Comparison of ENCODE assay signal across 26 cellular contexts in the genomic region with DNA sequence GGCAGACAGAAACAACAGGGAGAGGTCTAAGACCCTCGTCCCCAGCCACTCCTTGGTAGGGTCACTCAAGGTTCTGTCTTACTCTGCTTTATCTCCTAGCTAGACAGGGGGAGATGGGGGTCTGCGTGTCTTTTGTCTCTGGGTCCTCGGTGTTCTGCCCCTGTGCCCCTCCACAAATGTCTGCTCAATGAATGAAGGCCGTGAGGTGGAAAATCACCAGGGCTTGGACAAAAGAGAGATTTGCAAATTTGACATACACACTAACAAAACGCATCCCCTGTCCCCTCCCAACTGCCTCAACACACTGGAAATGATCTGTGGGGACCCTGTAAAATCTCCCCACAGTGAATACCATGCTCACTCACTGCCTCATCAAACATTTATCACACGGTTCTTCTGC. TPM values are rescaled to one million over a fixed set of nuclear protein-coding genes. Genes with fewer than 3 reads are reported as not detected.
DNase-seq lines count a peak whose midpoint lies in the region; ATAC-seq and TF ChIP-seq lines count a peak whose summit lies in the region.
"Had no signal": no experiment of that assay in that cellular context is flagged by ENCODE, and none has a peak within 500 bp of the region (broad histone marks: within the 10 kb centered on the region; RNA-seq: fewer than 3 reads in every experiment).

No MANE protein-coding gene starts in this region.

- peak overlapping the region; percentile 59 for H3K4me3 Mint-ChIP-seq in GM23338
- H3K4me3 Mint-ChIP-seq in WTC11: peak overlapping the region; percentile 64
- H3K4me3 Mint-ChIP-seq in glutamatergic neuron (ENCODE audit: unreplicated experiment): peak overlapping the region; percentile 7
- H3K4me3 Mint-ChIP-seq in neural progenitor cell: peak overlapping the region; percentile 80
- H3K4me3 Mint-ChIP-seq in MCF 10A (ENCODE audit: unreplicated experiment): no peak overlapping the region
- no peak overlapping the region for H3K4me3 Mint-ChIP-seq in activated CD4-positive, alpha-beta T cell treated with anti-CD3 and anti-CD28 coated beads, Interleukin-2, amount 10 ng/mL, durations not matched to agents 24 days and 14 days
- H3K4me3 Mint-ChIP-seq: activated naive CD8-positive, alpha-beta T cell treated with anti-CD3 and anti-CD28 coated beads, Interleukin-2, amount 50 U/mL, for 24 hours; CD4-positive, alpha-beta T cell; central memory CD8-positive, alpha-beta T cell; IgD-negative memory B cell had no signal

- H3K4me1 ChIP-seq in GM23338 (ENCODE audit: insufficient read depth): peaks cover 48% of the 10 kb centered on the region
- H3K4me1 ChIP-seq in neural progenitor cell: peaks cover 43% of the 10 kb centered on the region
- H3K4me1 ChIP-seq: lower lobe of right lung, prostate gland, testis, uterus had no signal

- peaks cover 6% of the 10 kb centered on the region for H3K9me3 Mint-ChIP-seq in GM23338
- H3K9me3 Mint-ChIP-seq in WTC11: peaks cover 8% of the 10 kb centered on the region
- H3K9me3 Mint-ChIP-seq in glutamatergic neuron (ENCODE audit: unreplicated experiment): no peaks in the 10 kb centered on the region
- peaks cover under 1% of the 10 kb centered on the region for H3K9me3 Mint-ChIP-seq in neural progenitor cell
- peaks cover 3% of the 10 kb centered on the region for H3K9me3 Mint-ChIP-seq in MCF 10A (ENCODE audit: unreplicated experiment)
- H3K9me3 Mint-ChIP-seq in activated CD4-positive, alpha-beta T cell treated with anti-CD3 and anti-CD28 coated beads, Interleukin-2, amount 10 ng/mL, durations not matched to agents 24 days and 14 days: peaks cover 1% of the 10 kb centered on the region
- H3K9me3 Mint-ChIP-seq: CD4-positive, alpha-beta T cell had no signal

- H2AFZ ChIP-seq in GM23338 (0 out of 2 replicates have a peak overlapping the region, but pooled peaks have one; percentile 18), neural progenitor cell (replicated peaks) (peak overlapping the region; percentile 65)

- CTCF ChIA-PET in WTC11 (lab: Charles Lee) (interaction anchor here (0.6 to 2.7 kb wide), 6 partner anchors 14 to 146 kb away, joined by 3 to 9 read pairs (median 4); partner anchors contain the start of gene VAPB), MCF 10A (lab: Yijun Ruan, JAX) (no interaction called here)

- H3K4me2 ChIP-seq in GM23338: peak overlapping the region; percentile 71
- peak overlapping the region; percentile 92 for H3K4me2 ChIP-seq in neural progenitor cell

- H3F3A ChIP-seq in GM23338 (replicated peaks; ENCODE audit: low read depth) (no peaks in the 10 kb centered on the region; the same call in 1 of the 2 replicates), neural progenitor cell (ENCODE audit: low read depth) (peaks cover 40% of the 10 kb centered on the region)

- peak; percentile 5; the same call in 2 of the 3 replicates for ATAC-seq in GM23338
- peak; percentile 6; the same call in 1 of the 2 replicates for ATAC-seq in WTC11
- no peak for ATAC-seq in GM21367 (IDR thresholded peaks at IDR 0.05; ENCODE audit: unreplicated experiment)
- ATAC-seq: activated naive CD8-positive, alpha-beta T cell treated with anti-CD3 and anti-CD28 coated beads, Interleukin-2, amount 50 U/mL, for 24 hours; lower lobe of right lung; mucosa of descending colon; stimulated activated naive CD8-positive, alpha-beta T cell treated with anti-CD3 and anti-CD28 coated beads, Interleukin-15, Interleukin-2, amounts not matched to agents 100 U/mL and 50 U/mL, for 24 hours had no signal

- no TSS peak for BruUV-seq in MCF 10A (replicated peaks; lab: Mats Ljungman, UMichigan)

- H3K27ac ChIP-seq in GM23338 (ENCODE audit: low read depth) (peak overlapping the region; percentile 40), neural progenitor cell (peak overlapping the region; percentile 69)
- H3K27ac ChIP-seq: lower lobe of right lung, prostate gland, testis, uterus had no signal

- peak overlapping the region; percentile 87 for H3K27ac Mint-ChIP-seq in GM23338
- peak overlapping the region; percentile 97 for H3K27ac Mint-ChIP-seq in WTC11
- peak overlapping the region; percentile 44 for H3K27ac Mint-ChIP-seq in glutamatergic neuron (ENCODE audit: unreplicated experiment)
- peak overlapping the region; percentile 90 for H3K27ac Mint-ChIP-seq in neural progenitor cell
- H3K27ac Mint-ChIP-seq in MCF 10A (ENCODE audit: low read depth, unreplicated experiment): no peak overlapping the region
- no peak overlapping the region for H3K27ac Mint-ChIP-seq in activated CD4-positive, alpha-beta T cell treated with anti-CD3 and anti-CD28 coated beads, Interleukin-2, amount 10 ng/mL, durations not matched to agents 24 days and 14 days
- H3K27ac Mint-ChIP-seq: activated naive CD8-positive, alpha-beta T cell treated with anti-CD3 and anti-CD28 coated beads, Interleukin-2, amount 50 U/mL, for 24 hours; CD4-positive, alpha-beta T cell had no signal

- H4K20me1 ChIP-seq in GM23338 (replicated peaks; ENCODE audit: insufficient read depth) (no peaks in the 10 kb centered on the region), neural progenitor cell (ENCODE audit: low read depth) (no peaks in the 10 kb centered on the region)

- H3K9ac ChIP-seq in neural progenitor cell: no peak overlapping the region

- H3K4me1 Mint-ChIP-seq in GM23338: peaks cover 49% of the 10 kb centered on the region
- peaks cover 66% of the 10 kb centered on the region for H3K4me1 Mint-ChIP-seq in WTC11
- H3K4me1 Mint-ChIP-seq in glutamatergic neuron (ENCODE audit: low read depth, unreplicated experiment): peaks cover 16% of the 10 kb centered on the region
- H3K4me1 Mint-ChIP-seq in neural progenitor cell: peaks cover 40% of the 10 kb centered on the region
- H3K4me1 Mint-ChIP-seq in MCF 10A (ENCODE audit: insufficient read depth, unreplicated experiment): peaks cover 6% of the 10 kb centered on the region
- peaks cover 3% of the 10 kb centered on the region for H3K4me1 Mint-ChIP-seq in activated CD4-positive, alpha-beta T cell treated with anti-CD3 and anti-CD28 coated beads, Interleukin-2, amount 10 ng/mL, durations not matched to agents 24 days and 14 days
- H3K4me1 Mint-ChIP-seq: activated naive CD8-positive, alpha-beta T cell treated with anti-CD3 and anti-CD28 coated beads, Interleukin-2, amount 50 U/mL, for 24 hours; central memory CD8-positive, alpha-beta T cell; IgD-negative memory B cell had no signal

- H3K36me3 ChIP-seq in GM23338 (ENCODE audit: insufficient read depth) (no peaks in the 10 kb centered on the region), neural progenitor cell (no peaks in the 10 kb centered on the region)
- H3K36me3 ChIP-seq: lower lobe of right lung, prostate gland, uterus had no signal

- H3K36me3 Mint-ChIP-seq in GM23338 (ENCODE audit: low read depth) (peaks cover 1% of the 10 kb centered on the region), WTC11 (peaks cover 4% of the 10 kb centered on the region), glutamatergic neuron (ENCODE audit: unreplicated experiment) (peaks cover 6% of the 10 kb centered on the region), neural progenitor cell (no peaks in the 10 kb centered on the region), MCF 10A (ENCODE audit: insufficient read depth, unreplicated experiment) (no peaks in the 10 kb centered on the region)
- no peaks in the 10 kb centered on the region for H3K36me3 Mint-ChIP-seq in activated CD4-positive, alpha-beta T cell treated with anti-CD3 and anti-CD28 coated beads, Interleukin-2, amount 10 ng/mL, durations not matched to agents 24 days and 14 days (ENCODE audit: low read depth)

- 0 out of 2 replicates have a peak, but pooled peaks cover 6% of the 10 kb centered on the region for H3K9me2 ChIP-seq in GM23338 (ENCODE audit: insufficient read depth)

- no peak for TF ChIP-seq CTCF in GM23338 (conservative IDR thresholded peaks at IDR 0.05; ENCODE audit: low read depth in 2 of 2)
- no peak for TF ChIP-seq CTCF in WTC11 (IDR thresholded peaks at IDR 0.05)
- TF ChIP-seq CTCF in glutamatergic neuron (IDR thresholded peaks at IDR 0.05; ENCODE audit: partially characterized antibody, unreplicated experiment): no peak
- TF ChIP-seq CTCF in neural progenitor cell (IDR thresholded peaks at IDR 0.05): no peak
- TF ChIP-seq CTCF in MCF 10A (IDR thresholded peaks at IDR 0.05; ENCODE audit: unreplicated experiment): no peak

- POLR2A ChIA-PET in WTC11 (lab: Charles Lee): interaction anchor here (0.6 to 1.2 kb wide), 5 partner anchors 13 to 264 kb away, joined by 3 to 4 read pairs (median 4); partner anchors contain the start of gene VAPB
- POLR2A ChIA-PET in MCF 10A (lab: Yijun Ruan, JAX): interaction anchor here (2.6 kb wide), 1 partner anchor 13 kb away, joined by 11 read pairs; the partner anchor contains the start of gene VAPB

- H3K9me3 ChIP-seq in neural progenitor cell (ENCODE audit: low read depth): no peaks in the 10 kb centered on the region
- H3K9me3 ChIP-seq: lower lobe of right lung, mucosa of descending colon, prostate gland, testis, uterus had no signal

- peak overlapping the region; percentile 44 for H3K4me3 ChIP-seq in GM23338
- H3K4me3 ChIP-seq in neural progenitor cell: peak overlapping the region; percentile 45
- H3K4me3 ChIP-seq: lower lobe of right lung, mucosa of descending colon, prostate gland, testis, uterus had no signal

- DNase-seq in GM23338 (ENCODE audit: low spot score) (no peak), WTC11 (ENCODE audit: low spot score) (no peak), glutamatergic neuron (no peak), neural progenitor cell (ENCODE audit: low spot score) (peak; percentile 64), MCF 10A (ENCODE audit: unreplicated experiment) (no peak), NK-92 (lab: John Stamatoyannopoulos, UW; ENCODE audit: unreplicated experiment) (no peak)
- DNase-seq in activated CD4-positive, alpha-beta T cell treated with anti-CD3 and anti-CD28 coated beads, Interleukin-2, amount 10 ng/mL, durations not matched to agents 24 days and 14 days: no peak
- DNase-seq: activated CD4-positive, alpha-beta T cell treated with anti-CD3 and anti-CD28 coated beads for 1 hour; activated gamma-delta T cell treated with Interleukin-2 at 50 U/mL for 16 hours; activated naive CD8-positive, alpha-beta T cell treated with anti-CD3 and anti-CD28 coated beads, Interleukin-2, amount 50 U/mL, for 24 hours; AML-193; CD4-positive, alpha-beta T cell; DMS 273 treated with DMSO at 0.1 percent for 48 hours; GOT3; lower lobe of right lung; mucosa of descending colon; NCI-H1105; NCI-H1930; NCI-H524 treated with DMSO at 0.1 percent for 48 hours; stimulated activated naive CD8-positive, alpha-beta T cell treated with anti-CD3 and anti-CD28 coated beads, Interleukin-15, Interleukin-2, amounts not matched to agents 100 U/mL and 50 U/mL, for 24 hours; testis; uterus had no signal

- intact Hi-C loops in MCF 10A (cut with micrococcal nuclease): no loop called here
- intact Hi-C loops in activated CD4-positive, alpha-beta T cell treated with anti-CD3 and anti-CD28 coated beads, Interleukin-2, amount 10 ng/mL, durations not matched to agents 24 days and 14 days (cut with micrococcal nuclease): no loop called here

- H3K27me3 Mint-ChIP-seq in GM23338 (ENCODE audit: insufficient read depth, low read depth, poor library complexity) (peaks cover 11% of the 10 kb centered on the region), WTC11 (ENCODE audit: low read depth) (peaks cover 2% of the 10 kb centered on the region; the same call in 1 of the 2 replicates), glutamatergic neuron (ENCODE audit: unreplicated experiment) (peaks cover 5% of the 10 kb centered on the region), neural progenitor cell (ENCODE audit: insufficient read depth, low read depth) (peaks cover 2% of the 10 kb centered on the region), MCF 10A (ENCODE audit: insufficient read depth, unreplicated experiment) (peaks cover 27% of the 10 kb centered on the region)
- peaks cover 24% of the 10 kb centered on the region for H3K27me3 Mint-ChIP-seq in activated CD4-positive, alpha-beta T cell treated with anti-CD3 and anti-CD28 coated beads, Interleukin-2, amount 10 ng/mL, durations not matched to agents 24 days and 14 days

- no peaks in the 10 kb centered on the region for H3K27me3 ChIP-seq in GM23338 (ENCODE audit: insufficient read depth)
- H3K27me3 ChIP-seq in neural progenitor cell: no peaks in the 10 kb centered on the region
- H3K27me3 ChIP-seq: testis had no signal

- H3K79me2 ChIP-seq in GM23338 (replicated peaks; ENCODE audit: insufficient read depth) (no peaks in the 10 kb centered on the region), neural progenitor cell (ENCODE audit: low read depth) (no peaks in the 10 kb centered on the region)

RNA-seq across cellular contexts. Expression of gene VAPB, which starts 13.2 kb away (rescaled TPM):
- 22.9 and 24.7 TPM in 2 replicates for total RNA-seq in GM23338 (2014; rRNA removed; shearing (Covaris generic))
- polyA plus RNA-seq in GM23338 (2016; fragmentation: Nextera tagmentation; extraction: Ambion mirVana): 17.4 and 18.8 TPM in 2 replicates
- total RNA-seq in WTC11 (2021) (46.6 to 55.8 TPM (median 54.8 TPM) in 3 replicates), glutamatergic neuron (ENCODE audit: unreplicated experiment) (60.5 TPM), neural progenitor cell (ENCODE audit: low replicate concordance) (26.0 and 31.9 TPM in 2 replicates), MCF 10A (2022) (60.4 and 61.2 TPM in 2 replicates)
- total RNA-seq in activated CD4-positive, alpha-beta T cell treated with anti-CD3 and anti-CD28 coated beads, Interleukin-2, amount 10 ng/mL, durations not matched to agents 24 days and 14 days: 35.0 and 36.5 TPM in 2 replicates

Comparison
In these comparisons a context has a peak if more than half of its experiments do, and no peak if none do; other contexts are left out.
1. H3K27ac Mint-ChIP-seq: peak in GM23338 (single experiment), WTC11 (single experiment), glutamatergic neuron (single experiment) and neural progenitor cell (single experiment); none in MCF 10A (single experiment) and activated CD4-positive, alpha-beta T cell treated with anti-CD3 and anti-CD28 coated beads, Interleukin-2, amount 10 ng/mL, durations not matched to agents 24 days and 14 days (single experiment).
2. H3K4me3 Mint-ChIP-seq: peak in GM23338 (single experiment), WTC11 (single experiment), glutamatergic neuron (single experiment) and neural progenitor cell (single experiment); none in MCF 10A (single experiment) and activated CD4-positive, alpha-beta T cell treated with anti-CD3 and anti-CD28 coated beads, Interleukin-2, amount 10 ng/mL, durations not matched to agents 24 days and 14 days (single experiment).